1 cellular context compared by ENCODE assay signal in genomic region chr3:128348805-128349531, GRCh38.
TF ChIP-seq lines count a peak whose summit lies in the region.

No MANE protein-coding gene starts in this region.

TF ChIP-seq in GM23338, 12 proteins besides CTCF, POLR2A, EP300 and RAD21 (continued from another document):
- TF ChIP-seq, protein P1, sequence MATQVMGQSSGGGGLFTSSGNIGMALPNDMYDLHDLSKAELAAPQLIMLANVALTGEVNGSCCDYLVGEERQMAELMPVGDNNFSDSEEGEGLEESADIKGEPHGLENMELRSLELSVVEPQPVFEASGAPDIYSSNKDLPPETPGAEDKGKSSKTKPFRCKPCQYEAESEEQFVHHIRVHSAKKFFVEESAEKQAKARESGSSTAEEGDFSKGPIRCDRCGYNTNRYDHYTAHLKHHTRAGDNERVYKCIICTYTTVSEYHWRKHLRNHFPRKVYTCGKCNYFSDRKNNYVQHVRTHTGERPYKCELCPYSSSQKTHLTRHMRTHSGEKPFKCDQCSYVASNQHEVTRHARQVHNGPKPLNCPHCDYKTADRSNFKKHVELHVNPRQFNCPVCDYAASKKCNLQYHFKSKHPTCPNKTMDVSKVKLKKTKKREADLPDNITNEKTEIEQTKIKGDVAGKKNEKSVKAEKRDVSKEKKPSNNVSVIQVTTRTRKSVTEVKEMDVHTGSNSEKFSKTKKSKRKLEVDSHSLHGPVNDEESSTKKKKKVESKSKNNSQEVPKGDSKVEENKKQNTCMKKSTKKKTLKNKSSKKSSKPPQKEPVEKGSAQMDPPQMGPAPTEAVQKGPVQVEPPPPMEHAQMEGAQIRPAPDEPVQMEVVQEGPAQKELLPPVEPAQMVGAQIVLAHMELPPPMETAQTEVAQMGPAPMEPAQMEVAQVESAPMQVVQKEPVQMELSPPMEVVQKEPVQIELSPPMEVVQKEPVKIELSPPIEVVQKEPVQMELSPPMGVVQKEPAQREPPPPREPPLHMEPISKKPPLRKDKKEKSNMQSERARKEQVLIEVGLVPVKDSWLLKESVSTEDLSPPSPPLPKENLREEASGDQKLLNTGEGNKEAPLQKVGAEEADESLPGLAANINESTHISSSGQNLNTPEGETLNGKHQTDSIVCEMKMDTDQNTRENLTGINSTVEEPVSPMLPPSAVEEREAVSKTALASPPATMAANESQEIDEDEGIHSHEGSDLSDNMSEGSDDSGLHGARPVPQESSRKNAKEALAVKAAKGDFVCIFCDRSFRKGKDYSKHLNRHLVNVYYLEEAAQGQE (IDR thresholded peaks at IDR 0.05; ENCODE audit: unreplicated experiment): no peak
- TF ChIP-seq EZH2 (IDR thresholded peaks at IDR 0.05; ENCODE audit: low read depth, unreplicated experiment) (no peak), ZNF331 (CRISPR knock-in tag; IDR thresholded peaks at IDR 0.05; ENCODE audit: low read depth) (no peak), ZNF114 (CRISPR knock-in tag; IDR thresholded peaks at IDR 0.05) (no peak), POLR2AphosphoS5 (IDR thresholded peaks at IDR 0.05; ENCODE audit: low read depth) (no peak)
TF ChIP-seq in GM23338: peak in this region for 0.
